ENCODE assay signal across 9 cellular contexts in genomic region chr10:102246261-102246660, GRCh38. TPM values are rescaled to one million over a fixed set of nuclear protein-coding genes. Genes with fewer than 3 reads are reported as not detected.
DNase-seq lines count a peak whose midpoint lies in the region; ATAC-seq and TF ChIP-seq lines count a peak whose summit lies in the region.
"Had no signal": no experiment of that assay in that cellular context is flagged by ENCODE, and none has a peak within 500 bp of the region (broad histone marks: within the 10 kb centered on the region; RNA-seq: fewer than 3 reads in every experiment).

No MANE protein-coding gene starts in this region.

- no peak for TF ChIP-seq CTCF in Panc1 (IDR thresholded peaks at IDR 0.05)

- ATAC-seq in Panc1: no peak

- H2BK5ac ChIP-seq in trophoblast cell (ENCODE audit: low read depth, low read length, poor library complexity): no peak overlapping the region

- H4K8ac ChIP-seq in trophoblast cell (ENCODE audit: low read depth, low read length): no peak overlapping the region

- peak overlapping the region; percentile 19 for H3K4ac ChIP-seq in trophoblast cell (ENCODE audit: low read depth, low read length)

- no peak overlapping the region for H4K12ac ChIP-seq in trophoblast cell (ENCODE audit: low read depth, low read length)

- H3K27me3 ChIP-seq in Panc1 (ENCODE audit: control insufficient read depth, insufficient read depth, low read length) (no peaks in the 10 kb centered on the region), trophoblast cell (ENCODE audit: insufficient read depth, low read length) (peaks cover 4% of the 10 kb centered on the region)

- CTCF ChIA-PET in Panc1 (lab: Charles Lee): interaction anchor here (0.6 to 0.7 kb wide), 2 partner anchors 40 to 43 kb away, joined by 4 to 8 read pairs; no protein-coding TSS in a partner anchor

- intact Hi-C loops in Panc1 (cut with micrococcal nuclease; ENCODE audit: unreplicated experiment): no loop called here

- H2AFZ ChIP-seq in trophoblast cell (ENCODE audit: insufficient read depth, low read length, poor library complexity): no peak overlapping the region

- H3K9me3 ChIP-seq in Panc1 (ENCODE audit: control insufficient read depth, insufficient read depth, low read depth, low read length) (no peaks in the 10 kb centered on the region), trophoblast cell (ENCODE audit: insufficient read depth, low read depth, low read length) (peaks cover 3% of the 10 kb centered on the region)

- H2BK120ac ChIP-seq in trophoblast cell (ENCODE audit: insufficient read depth, low read length, poor library complexity): no peak overlapping the region

- peak overlapping the region; percentile 81 to 92 for H3K4me3 ChIP-seq in Panc1 (ENCODE audit: low read depth in 2 of 2, low read length in 2 of 2)
- H3K4me3 ChIP-seq in trophoblast cell (ENCODE audit: low read depth, low read length): peak overlapping the region; percentile 98

- in situ Hi-C loops in Panc1 (cut with HindIII; ENCODE audit: low pct_unique_long_range_greater_than_20kb, low sequenced_read_pairs): no loop called here

- peaks cover 32% of the 10 kb centered on the region for H3K4me1 ChIP-seq in Panc1 (ENCODE audit: control insufficient read depth, insufficient read depth, low read length)
- peaks cover 6 to 16% of the 10 kb centered on the region in 2 experiments for H3K4me1 ChIP-seq in trophoblast cell (ENCODE audit: control insufficient read depth in 1 of 2, insufficient read depth in 2 of 2, low read length in 2 of 2)

- H3K14ac ChIP-seq in trophoblast cell (ENCODE audit: low read length): no peak overlapping the region

- peaks cover 5% of the 10 kb centered on the region; the same call in 1 of the 2 replicates for H3K36me3 ChIP-seq in Panc1 (ENCODE audit: control insufficient read depth, insufficient read depth, low read length)
- H3K36me3 ChIP-seq in trophoblast cell (ENCODE audit: control insufficient read depth in 1 of 2, insufficient read depth in 2 of 2, low read length in 2 of 2): peaks cover 0 to 2% of the 10 kb centered on the region in 2 experiments

- POLR2A ChIA-PET in Panc1 (lab: Charles Lee): no interaction called here

- no TSS peak for BruUV-seq in Panc1 (replicated peaks; lab: Mats Ljungman, UMichigan)

- no peak overlapping the region for H2BK12ac ChIP-seq in trophoblast cell (ENCODE audit: low read length)

- DNase-seq in ELR (ENCODE audit: low read depth) (peak; percentile 54), Panc1 (ENCODE audit: low read depth, low spot score) (no peak), erythroblast (lab: John Stamatoyannopoulos, UW) (peak; percentile 59 to 61), trophoblast cell (peak in 1 of 2 donors; percentile 29), GM19240 (ENCODE audit: insufficient read length, low spot score) (no peak), germinal center (ENCODE audit: low spot score) (no peak), SHP77 (lab: John Stamatoyannopoulos, UW) (no peak), T-helper 9 cell (no peak)

- no peak overlapping the region for H4K91ac ChIP-seq in trophoblast cell (ENCODE audit: low read depth, low read length)

- H3K9ac ChIP-seq in trophoblast cell (ENCODE audit: low read length): peak overlapping the region; percentile 73

- peaks cover 9% of the 10 kb centered on the region for H3K79me2 ChIP-seq in trophoblast cell (ENCODE audit: control insufficient read depth, insufficient read depth, low read length, poor library complexity)

- WGBS in trophoblast cell (ENCODE audit: extremely low coverage, insufficient coverage, insufficient read length): no CpG with 5 or more reads among the region's 3 CpGs

- no peak overlapping the region for H3K23ac ChIP-seq in trophoblast cell (ENCODE audit: low read length)

- peak overlapping the region; percentile 89 for H3K27ac ChIP-seq in Panc1 (ENCODE audit: low read length)
- no peak overlapping the region for H3K27ac ChIP-seq in trophoblast cell (ENCODE audit: low read depth, low read length)

- peak overlapping the region; percentile 93 for H3K4me2 ChIP-seq in trophoblast cell (ENCODE audit: low read length)

- TF ChIP-seq POLR2A in erythroblast (IDR thresholded peaks at IDR 0.05; ENCODE audit: low read length): no peak

- H2AK5ac ChIP-seq in trophoblast cell (ENCODE audit: low read length): no peak overlapping the region

- H3K79me1 ChIP-seq in trophoblast cell (ENCODE audit: low read length): peaks cover 8% of the 10 kb centered on the region

- no peak overlapping the region for H3K18ac ChIP-seq in trophoblast cell (ENCODE audit: low read length)

RNA-seq across cellular contexts. Expression of gene GBF1, which starts 0.9 kb away (rescaled TPM):
- total RNA-seq in Panc1 (2021; ENCODE audit: unreplicated experiment): 65.0 TPM
- polyA plus RNA-seq in Panc1 (2012; ENCODE audit: insufficient read length): 52.3 TPM
- polyA plus RNA-seq in trophoblast cell (2013): 36.1 and 36.7 TPM in 2 replicates

RNA-seq across cellular contexts. Expression of gene PITX3, which starts 4.9 kb away (rescaled TPM):
- total RNA-seq in Panc1 (2021; ENCODE audit: unreplicated experiment): 0.49 TPM
- polyA plus RNA-seq in Panc1 (2012; ENCODE audit: insufficient read length): 0.31 TPM
- 0.04 TPM in 1 of 2 replicates, not detected in the other for polyA plus RNA-seq in trophoblast cell (2013)
- total RNA-seq: glomerular endothelial cell had no signal

RNA-seq across cellular contexts. Expression of gene ELOVL3, which starts 20.2 kb away (rescaled TPM):
- total RNA-seq in Panc1 (2021; ENCODE audit: unreplicated experiment): 1.2 TPM
- 1.3 TPM for polyA plus RNA-seq in Panc1 (2012; ENCODE audit: insufficient read length)
- 0.12 and 0.17 TPM in 2 replicates for polyA plus RNA-seq in trophoblast cell (2013)
- total RNA-seq: glomerular endothelial cell had no signal

Comparison
In these comparisons a context has a peak if more than half of its experiments do, and no peak if none do; other contexts are left out.
1. DNase-seq: peak in ELR (single experiment) and erythroblast (2 of 2); none in Panc1 (single experiment), GM19240 (single experiment), germinal center (single experiment), SHP77 (0 of 2) and T-helper 9 cell (single experiment).